In the genomic region with DNA sequence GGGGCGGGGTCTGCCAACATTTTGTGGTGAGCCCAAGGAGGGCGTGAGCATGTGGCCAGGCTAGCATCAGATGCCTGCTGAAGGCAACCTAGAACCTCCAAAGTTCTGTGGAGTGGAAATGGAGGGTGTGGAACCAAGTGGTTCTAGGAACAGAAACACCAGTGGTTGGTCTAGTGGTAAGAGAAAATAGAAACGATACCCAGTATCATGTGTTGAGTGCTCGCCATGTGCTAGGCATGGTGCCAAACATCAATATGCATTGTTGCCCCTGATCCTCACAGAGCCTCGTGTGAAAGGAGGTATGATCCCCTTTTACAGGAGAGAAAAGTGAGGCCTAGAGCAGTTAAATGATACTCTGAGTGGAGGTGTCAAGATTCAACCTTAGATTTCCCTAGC, we compare ENCODE assay signal across 29 cellular contexts.
"Had no signal": no experiment of that assay in that cellular context is flagged by ENCODE, and none has a peak within 500 bp of the region (broad histone marks: within the 10 kb centered on the region; RNA-seq: fewer than 3 reads in every experiment).

No MANE protein-coding gene starts in this region.

- DNase-seq: activated B cell treated with CpG ODN at 0.5 μM for 24 hours; activated CD4-positive, alpha-beta T cell treated with anti-CD3 and anti-CD28 coated beads for 48 hours; activated CD4-positive, alpha-beta T cell treated with anti-CD3 and anti-CD28 coated beads, Interleukin-2, amount 50 U/mL, for 1 hour; activated CD4-positive, alpha-beta T cell treated with anti-CD3 and anti-CD28 coated beads, Interleukin-2, amount 50 U/mL, for 48 hours; activated CD8-positive, alpha-beta memory T cell treated with anti-CD3 and anti-CD28 coated beads, Interleukin-2, amount 50 U/mL, for 48 hours; activated gamma-delta T cell; activated naive CD4-positive, alpha-beta T cell; activated naive CD4-positive, alpha-beta T cell treated with anti-CD3 and anti-CD28 coated beads, Interleukin-2, amount 10 ng/mL, durations not matched to agents 7 days and 5 days; activated naive CD8-positive, alpha-beta T cell treated with anti-CD3 and anti-CD28 coated beads, Interleukin-2, amount 10 ng/mL, durations not matched to agents 7 days and 5 days; activated T-cell treated with anti-CD3 and anti-CD28 coated beads for 4 hours; activated T-cell treated with anti-CD3 and anti-CD28 coated beads, Interleukin-2, amount 50 U/mL, for 24 hours; activated T-cell treated with anti-CD3 and anti-CD28 coated beads, Interleukin-2, amount 50 U/mL, for 72 hours; central memory CD4-positive, alpha-beta T cell; cerebellar nuclear complex; dorsolateral prefrontal cortex; effector memory CD4-positive, alpha-beta T cell; endodermal cell; foreskin keratinocyte; gastrocnemius medialis; glutamatergic neuron; heart left ventricle; T-helper 1 cell; T-helper 17 cell; T1000; WERI-Rb-1 had no signal

- H3K4me1 ChIP-seq: ascending aorta, breast epithelium, foreskin keratinocyte, gastrocnemius medialis, heart left ventricle had no signal

- H3K27me3 ChIP-seq: ascending aorta, breast epithelium, cardiac muscle cell had no signal

- H3K4me3 ChIP-seq: ascending aorta, breast epithelium, cardiac muscle cell, coronary artery, dorsolateral prefrontal cortex, gastrocnemius medialis, heart left ventricle had no signal

- H3K9me3 ChIP-seq: ascending aorta, breast epithelium, gastrocnemius medialis, heart left ventricle had no signal

- H3K27ac ChIP-seq: ascending aorta, breast epithelium, cardiac muscle cell, coronary artery, foreskin keratinocyte, gastrocnemius medialis, heart left ventricle, WERI-Rb-1 had no signal

- H3K36me3 ChIP-seq: ascending aorta, breast epithelium, cardiac muscle cell, gastrocnemius medialis, heart left ventricle, WERI-Rb-1 had no signal
